ENCODE assay signal across 20 cellular contexts in the genomic region with DNA sequence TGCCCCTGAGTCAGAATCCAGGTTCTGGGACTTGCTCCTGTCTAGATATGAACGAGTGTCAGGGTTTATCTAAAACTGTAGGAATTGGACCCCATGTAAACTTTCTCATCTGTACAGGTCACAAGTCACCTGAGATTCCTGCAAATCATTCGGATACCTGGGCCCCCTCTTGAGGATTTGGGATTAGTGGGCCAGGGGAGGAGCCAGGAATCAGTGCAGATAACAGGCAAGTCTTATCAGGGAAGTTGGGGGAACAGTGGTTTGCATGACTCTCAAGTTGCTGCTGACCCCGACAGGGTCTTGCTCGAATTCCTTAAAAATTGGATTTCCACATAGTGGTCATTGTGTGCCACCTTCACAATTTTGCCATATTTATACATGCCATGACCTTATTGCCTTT.
A peak's percentile ranks its signal among the peaks of the same experiment; 100 is the strongest.
DNase-seq lines count a peak whose midpoint lies in the region; ATAC-seq and TF ChIP-seq lines count a peak whose summit lies in the region.
"Had no signal": no experiment of that assay in that cellular context is flagged by ENCODE, and none has a peak within 500 bp of the region (broad histone marks: within the 10 kb centered on the region; RNA-seq: fewer than 3 reads in every experiment).

No MANE protein-coding gene starts in this region.

- H3K4me2 ChIP-seq in hepatocyte, result no peak overlapping the region
- H3K4me2 ChIP-seq: BLaER1 had no signal

- H3K4me3 ChIP-seq in cardiac muscle cell, result no peak overlapping the region
- H3K4me3 ChIP-seq in hepatocyte, result no peak overlapping the region
- H3K4me3 ChIP-seq: BLaER1, GM12878, GM23248 had no signal

- WGBS in hepatocyte (ENCODE audit: low lambda C conversion rate, missing lambda C conversion rate), result 59% methylated on average over 4 of the region's 4 CpGs

- POLR2A ChIA-PET in WTC11 (lab: Charles Lee), result interaction anchor here (0.5 kb wide), 1 partner anchor 435 kb away, joined by 4 read pairs; no protein-coding TSS in a partner anchor

- ATAC-seq in left cardiac atrium (no peak), WTC11 (no peak), GM21526 (IDR thresholded peaks at IDR 0.05; ENCODE audit: low FRiP score, unreplicated experiment) (no peak)
- ATAC-seq: GM12878 had no signal

- H3K27ac ChIP-seq in cardiac muscle cell, result peak overlapping the region; percentile 53
- H3K27ac ChIP-seq in hepatocyte, result no peak overlapping the region
- H3K27ac ChIP-seq: BLaER1, GM23248 had no signal

- H3K9me2 ChIP-seq in hepatocyte (replicated peaks; ENCODE audit: insufficient read depth), result no peaks in the 10 kb centered on the region

- H3K27me3 Mint-ChIP-seq in WTC11 (ENCODE audit: low read depth), result no peaks in the 10 kb centered on the region
- no peaks in the 10 kb centered on the region for H3K27me3 Mint-ChIP-seq in mesothelial cell of epicardium (ENCODE audit: low read depth)

- H3K36me3 Mint-ChIP-seq in WTC11, result peaks cover 4% of the 10 kb centered on the region
- H3K36me3 Mint-ChIP-seq in mesothelial cell of epicardium, result no peaks in the 10 kb centered on the region
- H3K36me3 Mint-ChIP-seq: CD14-positive monocyte had no signal

- H3K27ac Mint-ChIP-seq in WTC11 (0 out of 2 replicates have a peak overlapping the region, but pooled peaks have one; percentile 11), mesothelial cell of epicardium (peak overlapping the region; percentile 36)
- H3K27ac Mint-ChIP-seq: B cell; CD14-positive monocyte; CD4-positive, alpha-beta T cell had no signal

- CTCF ChIA-PET in WTC11 (lab: Charles Lee), result interaction anchor here (1.0 kb wide), 1 partner anchor 19 kb away, joined by 4 read pairs; no protein-coding TSS in a partner anchor

- H3K9me3 ChIP-seq in cardiac muscle cell (ENCODE audit: low read depth), result no peaks in the 10 kb centered on the region
- no peaks in the 10 kb centered on the region for H3K9me3 ChIP-seq in hepatocyte (ENCODE audit: low read depth)

- intact Hi-C loops in left cardiac atrium (cut with DNase I), result no loop called here

- H3K79me2 ChIP-seq in hepatocyte, result no peaks in the 10 kb centered on the region

- DNase-seq in cardiac muscle cell (ENCODE audit: low read depth in 1 of 2, low spot score in 1 of 2) (no peak), left cardiac atrium (no peak), WTC11 (ENCODE audit: low spot score) (no peak), mesothelial cell of epicardium (ENCODE audit: low spot score in 2 of 2, unreplicated experiment in 2 of 2) (no peak), hepatocyte (ENCODE audit: low spot score) (no peak), T1000 (lab: John Stamatoyannopoulos, UW) (no peak), NCI-H510A treated with DMSO at 0.1 percent for 48 hours (lab: John Stamatoyannopoulos, UW) (no peak)
- DNase-seq: CD4-positive, alpha-beta T cell; COR-L47; DMS153; DND-41; GDM1; GM23248; H7; HCEC 1CT had no signal

- peaks cover 27% of the 10 kb centered on the region for H3K9me3 Mint-ChIP-seq in WTC11
- H3K9me3 Mint-ChIP-seq in mesothelial cell of epicardium, result no peaks in the 10 kb centered on the region
- H3K9me3 Mint-ChIP-seq: CD4-positive, alpha-beta T cell had no signal

- peaks cover 13% of the 10 kb centered on the region for H3K4me1 Mint-ChIP-seq in WTC11
- H3K4me1 Mint-ChIP-seq in mesothelial cell of epicardium, result peaks cover 55% of the 10 kb centered on the region
- H3K4me1 Mint-ChIP-seq: B cell, CD14-positive monocyte had no signal

- H4K20me1 ChIP-seq in hepatocyte (ENCODE audit: insufficient read depth, poor library complexity, severe bottlenecking), result no peaks in the 10 kb centered on the region
- H4K20me1 ChIP-seq: BLaER1 had no signal

- peaks cover 27% of the 10 kb centered on the region for H3K4me1 ChIP-seq in cardiac muscle cell (ENCODE audit: low read depth)
- peaks cover 34% of the 10 kb centered on the region for H3K4me1 ChIP-seq in hepatocyte (ENCODE audit: insufficient read depth)
- H3K4me1 ChIP-seq: BLaER1 had no signal

- no peak overlapping the region for H2AFZ ChIP-seq in hepatocyte
- H2AFZ ChIP-seq: GM23248 had no signal

- H3K27me3 ChIP-seq in cardiac muscle cell (no peaks in the 10 kb centered on the region), hepatocyte (no peaks in the 10 kb centered on the region)
- H3K27me3 ChIP-seq: BLaER1 had no signal

- no peaks in the 10 kb centered on the region for H3K36me3 ChIP-seq in cardiac muscle cell
- no peaks in the 10 kb centered on the region for H3K36me3 ChIP-seq in hepatocyte (replicated peaks; ENCODE audit: insufficient read depth, low read depth)
- H3K36me3 ChIP-seq: BLaER1 had no signal

- H3K4me3 Mint-ChIP-seq in WTC11, result no peak overlapping the region
- H3K4me3 Mint-ChIP-seq in mesothelial cell of epicardium, result no peak overlapping the region
- H3K4me3 Mint-ChIP-seq: B cell; CD14-positive monocyte; CD4-positive, alpha-beta T cell had no signal

- TF ChIP-seq CTCF in cardiac muscle cell (IDR thresholded peaks at IDR 0.05; ENCODE audit: low read depth, low read length) (no peak), WTC11 (IDR thresholded peaks at IDR 0.05) (no peak), mesothelial cell of epicardium (IDR thresholded peaks at IDR 0.05; ENCODE audit: unreplicated experiment) (no peak), hepatocyte (IDR thresholded peaks at IDR 0.05; ENCODE audit: poor library complexity) (no peak)

TF ChIP-seq in WTC11, 78 proteins besides CTCF, POLR2A, EP300 and RAD21:
- TF ChIP-seq EMX1 (CRISPR knock-in tag; IDR thresholded peaks at IDR 0.05) (no peak), ZBTB21 (CRISPR knock-in tag; IDR thresholded peaks at IDR 0.05; ENCODE audit: borderline replicate concordance) (no peak), ZNF317 (CRISPR knock-in tag; IDR thresholded peaks at IDR 0.05; ENCODE audit: borderline replicate concordance, low read depth) (no peak), ZNF138 (CRISPR knock-in tag; conservative IDR thresholded peaks at IDR 0.05) (no peak), TEAD4 (CRISPR knock-in tag; IDR thresholded peaks at IDR 0.05) (no peak), PRRX2 (CRISPR knock-in tag; IDR thresholded peaks at IDR 0.05) (no peak), ZNF396 (CRISPR knock-in tag; IDR thresholded peaks at IDR 0.05; ENCODE audit: borderline replicate concordance) (no peak), ETV6 (CRISPR knock-in tag; IDR thresholded peaks at IDR 0.05) (no peak), SMAD4 (CRISPR knock-in tag; IDR thresholded peaks at IDR 0.05) (no peak), TP53 (CRISPR knock-in tag; IDR thresholded peaks at IDR 0.05) (no peak)
- TF ChIP-seq, protein P1, sequence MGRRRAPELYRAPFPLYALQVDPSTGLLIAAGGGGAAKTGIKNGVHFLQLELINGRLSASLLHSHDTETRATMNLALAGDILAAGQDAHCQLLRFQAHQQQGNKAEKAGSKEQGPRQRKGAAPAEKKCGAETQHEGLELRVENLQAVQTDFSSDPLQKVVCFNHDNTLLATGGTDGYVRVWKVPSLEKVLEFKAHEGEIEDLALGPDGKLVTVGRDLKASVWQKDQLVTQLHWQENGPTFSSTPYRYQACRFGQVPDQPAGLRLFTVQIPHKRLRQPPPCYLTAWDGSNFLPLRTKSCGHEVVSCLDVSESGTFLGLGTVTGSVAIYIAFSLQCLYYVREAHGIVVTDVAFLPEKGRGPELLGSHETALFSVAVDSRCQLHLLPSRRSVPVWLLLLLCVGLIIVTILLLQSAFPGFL (CRISPR knock-in tag; IDR thresholded peaks at IDR 0.05; ENCODE audit: borderline replicate concordance), result no peak
- TF ChIP-seq, protein P2, sequence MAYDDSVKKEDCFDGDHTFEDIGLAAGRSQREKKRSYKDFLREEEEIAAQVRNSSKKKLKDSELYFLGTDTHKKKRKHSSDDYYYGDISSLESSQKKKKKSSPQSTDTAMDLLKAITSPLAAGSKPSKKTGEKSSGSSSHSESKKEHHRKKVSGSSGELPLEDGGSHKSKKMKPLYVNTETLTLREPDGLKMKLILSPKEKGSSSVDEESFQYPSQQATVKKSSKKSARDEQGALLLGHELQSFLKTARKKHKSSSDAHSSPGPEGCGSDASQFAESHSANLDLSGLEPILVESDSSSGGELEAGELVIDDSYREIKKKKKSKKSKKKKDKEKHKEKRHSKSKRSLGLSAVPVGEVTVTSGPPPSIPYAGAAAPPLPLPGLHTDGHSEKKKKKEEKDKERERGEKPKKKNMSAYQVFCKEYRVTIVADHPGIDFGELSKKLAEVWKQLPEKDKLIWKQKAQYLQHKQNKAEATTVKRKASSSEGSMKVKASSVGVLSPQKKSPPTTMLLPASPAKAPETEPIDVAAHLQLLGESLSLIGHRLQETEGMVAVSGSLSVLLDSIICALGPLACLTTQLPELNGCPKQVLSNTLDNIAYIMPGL (CRISPR knock-in tag; IDR thresholded peaks at IDR 0.05), result no peak
- TF ChIP-seq, protein P3, sequence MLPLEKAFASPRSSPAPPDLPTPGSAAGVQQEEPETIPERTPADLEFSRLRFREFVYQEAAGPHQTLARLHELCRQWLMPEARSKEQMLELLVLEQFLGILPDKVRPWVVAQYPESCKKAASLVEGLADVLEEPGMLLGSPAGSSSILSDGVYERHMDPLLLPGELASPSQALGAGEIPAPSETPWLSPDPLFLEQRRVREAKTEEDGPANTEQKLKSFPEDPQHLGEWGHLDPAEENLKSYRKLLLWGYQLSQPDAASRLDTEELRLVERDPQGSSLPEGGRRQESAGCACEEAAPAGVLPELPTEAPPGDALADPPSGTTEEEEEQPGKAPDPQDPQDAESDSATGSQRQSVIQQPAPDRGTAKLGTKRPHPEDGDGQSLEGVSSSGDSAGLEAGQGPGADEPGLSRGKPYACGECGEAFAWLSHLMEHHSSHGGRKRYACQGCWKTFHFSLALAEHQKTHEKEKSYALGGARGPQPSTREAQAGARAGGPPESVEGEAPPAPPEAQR (CRISPR knock-in tag; IDR thresholded peaks at IDR 0.05), result no peak
